Comparison of ENCODE assay signal across 10 cellular contexts in genomic region chr1:201551877-201552731, GRCh38. TPM values are rescaled to one million over a fixed set of nuclear protein-coding genes. Genes with fewer than 3 reads are reported as not detected.
DNase-seq lines count a peak whose midpoint lies in the region; ATAC-seq and TF ChIP-seq lines count a peak whose summit lies in the region.
"Had no signal": no experiment of that assay in that cellular context is flagged by ENCODE, and none has a peak within 500 bp of the region (broad histone marks: within the 10 kb centered on the region; RNA-seq: fewer than 3 reads in every experiment).

No MANE protein-coding gene starts in this region.

- no peaks in the 10 kb centered on the region for H3K36me3 ChIP-seq in MG63
- H3K36me3 ChIP-seq in body of pancreas (replicated peaks in 1 of 2; ENCODE audit: insufficient read depth in 1 of 2, low read depth in 2 of 2), result no peaks in the 10 kb centered on the region
- H3K36me3 ChIP-seq in mesenchymal stem cell (ENCODE audit: control insufficient read depth in 1 of 2, insufficient read depth in 2 of 2, low read depth in 1 of 2, low read length in 2 of 2), result peaks cover 0 to 6% of the 10 kb centered on the region in 2 experiments
- H3K36me3 ChIP-seq in OCI-LY7 (ENCODE audit: insufficient read depth, low read length), result no peaks in the 10 kb centered on the region
- H3K36me3 ChIP-seq: cardiac muscle cell, neural progenitor cell had no signal

- CTCF ChIA-PET in OCI-LY7 (lab: Charles Lee; ENCODE audit: unreplicated experiment), result interaction anchor here (0.6 kb wide), 1 partner anchor 65 kb away, joined by 6 read pairs; no protein-coding TSS in a partner anchor

- peak overlapping the region; percentile 84 for H2BK120ac ChIP-seq in mesenchymal stem cell (ENCODE audit: low read depth, low read length)

- H3K9me3 ChIP-seq in MG63 (no peaks in the 10 kb centered on the region), body of pancreas (no peaks in the 10 kb centered on the region), mesenchymal stem cell (ENCODE audit: control insufficient read depth, low read length) (no peaks in the 10 kb centered on the region), OCI-LY7 (ENCODE audit: low read length) (no peaks in the 10 kb centered on the region)

- peak overlapping the region; percentile 54 for H2BK15ac ChIP-seq in mesenchymal stem cell (ENCODE audit: low read depth, poor library complexity, severe bottlenecking)

- H2AFZ ChIP-seq in mesenchymal stem cell (ENCODE audit: low read depth, low read length) (peak overlapping the region; percentile 10), OCI-LY7 (ENCODE audit: low read length) (no peak overlapping the region)
- H2AFZ ChIP-seq: neural progenitor cell had no signal

- intact Hi-C loops in body of pancreas (cut with DNase I), result no loop called here
- intact Hi-C loops in OCI-LY7 (cut with micrococcal nuclease; ENCODE audit: unreplicated experiment), result no loop called here

- H3K4ac ChIP-seq in mesenchymal stem cell (ENCODE audit: low read depth in 1 of 2, low read length in 2 of 2), result peak overlapping the region; percentile 65 to 83

- H4K20me1 ChIP-seq in OCI-LY7 (ENCODE audit: insufficient read depth, low read length), result no peaks in the 10 kb centered on the region

- H2BK12ac ChIP-seq in mesenchymal stem cell (ENCODE audit: low read length in 2 of 2), result peak overlapping the region; percentile 65 to 72

- H3K9ac ChIP-seq in mesenchymal stem cell (ENCODE audit: low read length), result peak overlapping the region; percentile 64
- H3K9ac ChIP-seq: neural progenitor cell had no signal

- peak overlapping the region; percentile 71 for H4K8ac ChIP-seq in mesenchymal stem cell (ENCODE audit: low read length)

- TF ChIP-seq CTCF in body of pancreas (IDR thresholded peaks at IDR 0.05) (no peak), OCI-LY7 (conservative IDR thresholded peaks at IDR 0.05; ENCODE audit: low read length) (no peak)

- peak overlapping the region; percentile 54 to 92 for H3K18ac ChIP-seq in mesenchymal stem cell (ENCODE audit: low read depth in 1 of 2, low read length in 2 of 2)

- ATAC-seq in body of pancreas (peak; percentile 73), GM21529 (IDR thresholded peaks at IDR 0.05; ENCODE audit: unreplicated experiment) (no peak)

- H3K9me2 ChIP-seq in OCI-LY7 (ENCODE audit: insufficient read depth, low read length), result no peaks in the 10 kb centered on the region

- H3K4me1 ChIP-seq in body of pancreas (peaks cover 4% of the 10 kb centered on the region), mesenchymal stem cell (ENCODE audit: control insufficient read depth, insufficient read depth, low read depth, low read length) (peaks cover 23% of the 10 kb centered on the region), OCI-LY7 (ENCODE audit: insufficient read depth, low read length, poor library complexity, severe bottlenecking) (no peaks in the 10 kb centered on the region)

- peak; percentile 99 for DNase-seq in A172 (ENCODE audit: low spot score)
- peak; percentile 60 for DNase-seq in MG63
- DNase-seq in body of pancreas, result peak in 2 of 4 donors; percentile 41 to 46
- DNase-seq in mesenchymal stem cell, result peak; percentile 93
- DNase-seq in NCI-H2081 (lab: John Stamatoyannopoulos, UW), result no peak
- DNase-seq in OCI-LY7 (ENCODE audit: low spot score), result no peak
- no peak for DNase-seq in NCI-H1694 treated with DMSO at 0.1 percent for 48 hours (lab: John Stamatoyannopoulos, UW)

- H3K79me1 ChIP-seq in mesenchymal stem cell (replicated peaks; ENCODE audit: low read length, poor library complexity, severe bottlenecking), result peaks cover 15% of the 10 kb centered on the region

- peak overlapping the region in 1 of 2 experiments; percentile 7 for H3K14ac ChIP-seq in mesenchymal stem cell (ENCODE audit: low read length in 2 of 2)

- H3K4me3 ChIP-seq in MG63 (no peak overlapping the region), body of pancreas (no peak overlapping the region), mesenchymal stem cell (ENCODE audit: insufficient read depth in 1 of 2, low read depth in 1 of 2, low read length in 2 of 2) (no peak overlapping the region), OCI-LY7 (ENCODE audit: low read depth, low read length, poor library complexity, severe bottlenecking) (no peak overlapping the region)
- H3K4me3 ChIP-seq: cardiac muscle cell, neural progenitor cell had no signal

- no peaks in the 10 kb centered on the region for H3K27me3 ChIP-seq in MG63
- H3K27me3 ChIP-seq in body of pancreas, result no peaks in the 10 kb centered on the region
- no peaks in the 10 kb centered on the region for H3K27me3 ChIP-seq in mesenchymal stem cell (ENCODE audit: control insufficient read depth in 1 of 2, insufficient read depth in 1 of 2, low read length in 2 of 2)
- H3K27me3 ChIP-seq: cardiac muscle cell, neural progenitor cell had no signal

- 78 to 80% methylated on average over 11 to 12 of the region's 12 CpGs for WGBS in body of pancreas, 2 donors
- 81% methylated on average over 12 of the region's 12 CpGs for WGBS in mesenchymal stem cell

- no TSS peak for BruUV-seq in OCI-LY7 (replicated peaks; lab: Mats Ljungman, UMichigan)

- no peak overlapping the region for H3K23ac ChIP-seq in mesenchymal stem cell (ENCODE audit: low read length in 2 of 2)

- TF ChIP-seq POLR2A in body of pancreas (IDR thresholded peaks at IDR 0.05), result no peak

- no peaks in the 10 kb centered on the region for H3K79me2 ChIP-seq in OCI-LY7 (ENCODE audit: insufficient read depth, low read depth, low read length)

- POLR2A ChIA-PET in OCI-LY7 (lab: Charles Lee), result interaction anchor here (0.7 to 1.1 kb wide), 3 partner anchors 12 to 208 kb away, joined by 3 read pairs; no protein-coding TSS in a partner anchor

- H2AK5ac ChIP-seq in mesenchymal stem cell (ENCODE audit: low read length, severe bottlenecking), result peak overlapping the region; percentile 96

- H2BK5ac ChIP-seq in mesenchymal stem cell (ENCODE audit: low read depth, low read length, poor library complexity, severe bottlenecking), result peak overlapping the region; percentile 88

- H3K4me2 ChIP-seq in mesenchymal stem cell (ENCODE audit: low read length, poor library complexity, severe bottlenecking) (no peak overlapping the region), OCI-LY7 (ENCODE audit: low read length) (no peak overlapping the region)
- H3K4me2 ChIP-seq: neural progenitor cell had no signal

- peak overlapping the region; percentile 83 for H4K91ac ChIP-seq in mesenchymal stem cell (ENCODE audit: low read length)

- H3K27ac ChIP-seq in body of pancreas (peak overlapping the region in 3 of 4 donors; percentile 17 to 43 (median 32)), mesenchymal stem cell (ENCODE audit: low read length, poor library complexity, severe bottlenecking) (peak overlapping the region; percentile 92), OCI-LY7 (ENCODE audit: low read depth, low read length, poor library complexity, severe bottlenecking) (no peak overlapping the region)
- H3K27ac ChIP-seq: cardiac muscle cell, neural progenitor cell had no signal

RNA-seq across cellular contexts. Expression of gene NAV1, which starts 13.2 kb away (rescaled TPM):
- total RNA-seq in A172 (2014; rRNA removed; shearing (Covaris generic)), result 29.7 and 40.3 TPM in 2 replicates
- 17.7 and 22.9 TPM in 2 replicates for total RNA-seq in MG63 (2014; rRNA removed; shearing (Covaris generic); ENCODE audit: low replicate concordance)
- total RNA-seq in body of pancreas (10 to 100 TPM; 11.5 to 13.7 TPM), OCI-LY7 (2022) (19.8 and 20.7 TPM in 2 replicates)
- 51.4 TPM for polyA plus RNA-seq in mesenchymal stem cell (2013, experiment 1 of 2)
- polyA plus RNA-seq in mesenchymal stem cell (2013, experiment 2 of 2), result 45.4 TPM
- 2.5 and 4.2 TPM in 2 replicates for total RNA-seq in OCI-LY7 (2014; rRNA removed; shearing (Covaris generic))

RNA-seq across cellular contexts. Expression of gene CSRP1, which starts 45.2 kb away (rescaled TPM):
- 573 and 611 TPM in 2 replicates for total RNA-seq in A172 (2014; rRNA removed; shearing (Covaris generic))
- total RNA-seq in MG63 (2014; rRNA removed; shearing (Covaris generic); ENCODE audit: low replicate concordance), result 108 and 190 TPM in 2 replicates
- total RNA-seq in body of pancreas, result 100 to 1,000 TPM; 127 to 245 TPM
- polyA plus RNA-seq in mesenchymal stem cell (2013, experiment 1 of 2), result 86.6 TPM
- polyA plus RNA-seq in mesenchymal stem cell (2013, experiment 2 of 2), result 85.7 TPM
- total RNA-seq in OCI-LY7 (2014; rRNA removed; shearing (Covaris generic)), result 46.4 and 52.8 TPM in 2 replicates
- total RNA-seq in OCI-LY7 (2022), result 72.2 and 89.8 TPM in 2 replicates

Comparison
In these comparisons a context has a peak if more than half of its experiments do, and no peak if none do; other contexts are left out.
1. DNase-seq: peak in A172 (single experiment), MG63 (single experiment) and mesenchymal stem cell (single experiment); none in NCI-H2081 (0 of 2), OCI-LY7 (single experiment) and NCI-H1694 treated with DMSO at 0.1 percent for 48 hours (single experiment).